5 cellular contexts compared by ENCODE assay signal in genomic region chr15:87322845-87323244, GRCh38.
"Had no signal": no experiment of that assay in that cellular context is flagged by ENCODE, and none has a peak within 500 bp of the region (broad histone marks: within the 10 kb centered on the region; RNA-seq: fewer than 3 reads in every experiment).

No MANE protein-coding gene starts in this region.

- DNase-seq: H9, HCEC 1CT, IMR-90 had no signal

- H3K9me3 Mint-ChIP-seq: GM23338, H9 had no signal

- H3K4me3 Mint-ChIP-seq: GM23338, H9 had no signal

- ATAC-seq: GM23338, K562 had no signal

- H3K27ac Mint-ChIP-seq: GM23338, H9 had no signal
